Comparison of ENCODE assay signal across 8 cellular contexts in the genomic region with DNA sequence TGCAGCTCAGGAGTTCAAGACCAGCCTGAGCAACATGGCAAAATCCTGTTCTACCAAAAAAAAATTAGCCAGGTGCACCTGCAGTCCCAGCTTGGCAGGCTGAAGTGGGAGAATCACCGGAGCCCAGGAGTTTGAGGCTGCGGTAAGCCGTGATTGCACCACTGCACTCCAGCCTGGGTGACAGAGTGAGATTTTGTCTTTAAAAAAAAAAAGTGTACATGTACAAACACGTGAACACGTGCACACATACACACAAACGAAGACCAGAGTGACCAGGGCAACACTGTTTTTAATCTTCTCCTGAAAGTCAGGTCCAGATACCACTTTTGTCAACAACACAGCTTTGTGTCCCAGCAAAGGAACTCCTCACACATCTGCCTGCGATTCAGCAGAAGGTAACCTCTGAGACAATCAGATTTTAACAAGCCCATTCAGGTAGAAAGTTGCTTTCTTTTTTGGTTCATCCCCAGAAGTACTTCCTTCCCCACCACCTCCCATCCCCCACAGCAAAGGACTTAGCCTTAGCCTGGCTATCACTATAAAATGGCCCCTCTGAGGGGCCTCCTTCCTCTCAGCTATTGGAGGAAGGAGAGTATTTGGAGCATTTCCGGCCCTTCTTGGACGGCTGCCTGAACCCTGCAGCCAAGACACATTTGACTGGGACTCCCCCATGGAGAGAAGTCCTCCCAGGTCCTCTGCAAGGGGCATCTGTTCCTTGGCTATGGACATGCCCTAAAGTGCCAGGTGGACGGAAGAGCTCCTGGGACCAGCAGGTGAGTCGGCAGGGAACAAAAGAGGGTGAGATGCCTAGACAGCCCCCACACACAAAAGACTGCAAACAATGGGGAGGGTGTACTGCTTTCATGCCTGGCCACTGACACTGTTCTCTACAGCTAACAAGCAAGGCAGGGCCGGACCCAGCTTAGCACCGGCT. TPM values are rescaled to one million over a fixed set of nuclear protein-coding genes. Genes with fewer than 3 reads are reported as not detected.
DNase-seq lines count a peak whose midpoint lies in the region; ATAC-seq and TF ChIP-seq lines count a peak whose summit lies in the region.

No MANE protein-coding gene starts in this region.

- H3K4me1 ChIP-seq in DND-41 (ENCODE audit: insufficient read depth, low read length) (peaks cover 37% of the 10 kb centered on the region), Peyer's patch (peaks cover 15 to 96% (median 81%) of the 10 kb centered on the region in 4 donors), stomach (peaks cover 97 to 100% (median 99%) of the 10 kb centered on the region in 4 donors)

- H3K4me3 Mint-ChIP-seq in central memory CD8-positive, alpha-beta T cell: peak overlapping the region; percentile 67

- TF ChIP-seq POLR2A in Peyer's patch (IDR thresholded peaks at IDR 0.05) (no peak), stomach (IDR thresholded peaks at IDR 0.05) (no peak)

- 0 to 8% (median 7%) methylated on average over 12 to 13 of the region's 13 CpGs for WGBS in stomach, 5 donors

- peaks cover 99% of the 10 kb centered on the region for H3K79me2 ChIP-seq in DND-41 (ENCODE audit: insufficient read depth, low read length)

- peaks cover 92% of the 10 kb centered on the region for H3K4me1 Mint-ChIP-seq in central memory CD8-positive, alpha-beta T cell

- H3K4me2 ChIP-seq in DND-41 (ENCODE audit: insufficient read depth, low read length): no peak overlapping the region

- DNase-seq in DND-41: peak; percentile 52
- DNase-seq in Peyer's patch: peak in 2 of 3 donors; percentile 74 to 75
- DNase-seq in central memory CD8-positive, alpha-beta T cell (ENCODE audit: low spot score in 2 of 2): peak in 1 of 2 donors; percentile 17
- peak; percentile 87 for DNase-seq in left kidney (ENCODE audit: low read depth, low spot score)
- DNase-seq in stomach: peak; percentile 63
- DNase-seq in HK-2 (ENCODE audit: unreplicated experiment): no peak

- no peaks in the 10 kb centered on the region for H3K9me3 Mint-ChIP-seq in central memory CD8-positive, alpha-beta T cell

- TF ChIP-seq CTCF in DND-41 (IDR thresholded peaks at IDR 0.05; ENCODE audit: borderline replicate concordance, extremely low read depth, low read length, poor library complexity, severe bottlenecking): no peak
- no peak for TF ChIP-seq CTCF in Peyer's patch (IDR thresholded peaks at IDR 0.05)
- TF ChIP-seq CTCF in stomach (IDR thresholded peaks at IDR 0.05): no peak

- H3K9ac ChIP-seq in DND-41 (ENCODE audit: low read depth, low read length): no peak overlapping the region

- H3K27ac ChIP-seq in DND-41 (ENCODE audit: low read length): no peak overlapping the region
- peak overlapping the region; percentile 17 to 71 (median 38) for H3K27ac ChIP-seq in Peyer's patch
- H3K27ac ChIP-seq in stomach: peak overlapping the region; percentile 41 to 100 (median 98)

- H3K9me3 ChIP-seq in DND-41 (ENCODE audit: insufficient read depth, low read length, severe bottlenecking): no peaks in the 10 kb centered on the region
- H3K9me3 ChIP-seq in Peyer's patch: no peaks in the 10 kb centered on the region
- H3K9me3 ChIP-seq in stomach: no peaks in the 10 kb centered on the region

- intact Hi-C loops in stomach (cut with DNase I; ENCODE audit: low total_unique reads): no loop called here

- peaks cover 10% of the 10 kb centered on the region for H3K36me3 Mint-ChIP-seq in central memory CD8-positive, alpha-beta T cell (ENCODE audit: insufficient read depth)

- peaks cover 89% of the 10 kb centered on the region for H4K20me1 ChIP-seq in DND-41 (ENCODE audit: insufficient read depth, low read length)

- H3K36me3 ChIP-seq in DND-41 (ENCODE audit: insufficient read depth, low read length): no peaks in the 10 kb centered on the region; the same call in 1 of the 2 replicates
- H3K36me3 ChIP-seq in Peyer's patch: peaks cover 0 to 3% (median 0%) of the 10 kb centered on the region in 3 donors
- H3K36me3 ChIP-seq in stomach: no peaks in the 10 kb centered on the region

- H2AFZ ChIP-seq in DND-41 (ENCODE audit: low read depth, low read length): no peak overlapping the region

- no peak for TF ChIP-seq EP300 in stomach (IDR thresholded peaks at IDR 0.05)

- ATAC-seq in DND-41 (ENCODE audit: insufficient read depth, low read depth): peak; percentile 52
- peak; percentile 39 for ATAC-seq in GM19397 (IDR thresholded peaks at IDR 0.05; ENCODE audit: unreplicated experiment)
- ATAC-seq in HG03442 (IDR thresholded peaks at IDR 0.05; ENCODE audit: unreplicated experiment): peak; percentile 45
- peak; percentile 43 for ATAC-seq in central memory CD8-positive, alpha-beta T cell (replicated peaks; ENCODE audit: extremely low read depth, poor library complexity, severe bottlenecking)

- H3K27me3 Mint-ChIP-seq in central memory CD8-positive, alpha-beta T cell: no peaks in the 10 kb centered on the region

- no peak overlapping the region for H3K4me3 ChIP-seq in DND-41 (ENCODE audit: low read depth in 1 of 2, low read length in 2 of 2)
- H3K4me3 ChIP-seq in Peyer's patch: peak overlapping the region in 3 of 4 donors; percentile 3 to 24 (median 13)
- H3K4me3 ChIP-seq in stomach: peak overlapping the region; percentile 9 to 80 (median 20)

- H3K27ac Mint-ChIP-seq in central memory CD8-positive, alpha-beta T cell (ENCODE audit: low read depth): peak overlapping the region; percentile 78

- H3K27me3 ChIP-seq in DND-41 (ENCODE audit: insufficient read depth, low read length, poor library complexity): no peaks in the 10 kb centered on the region
- H3K27me3 ChIP-seq in Peyer's patch: no peaks in the 10 kb centered on the region
- H3K27me3 ChIP-seq in stomach: no peaks in the 10 kb centered on the region

RNA-seq across cellular contexts. Expression of gene CTDSP2, which starts 9.8 kb away (rescaled TPM):
- total RNA-seq in Peyer's patch: 100 to 1,000 TPM in 3 of 4 donors, 10 to 100 TPM in 1; 87.5 to 196 (median 128) TPM
- 100 to 1,000 TPM in 2 of 5 donors, 10 to 100 TPM in 3; 64.6 to 152 (median 82.4) TPM for total RNA-seq in stomach
- polyA plus RNA-seq in stomach: 10 to 100 TPM; 28.4 to 67.4 (median 65.4) TPM

RNA-seq across cellular contexts. Expression of gene AVIL, which starts 18.2 kb away (rescaled TPM):
- total RNA-seq in Peyer's patch: 10 to 100 TPM; 12.4 to 20.8 (median 16.8) TPM
- total RNA-seq in stomach: 1 to 10 TPM in 4 of 5 donors, under 1 TPM in 1; 0.45 to 5.8 (median 4.1) TPM
- 1 to 10 TPM; 1.5 to 5.9 (median 2.3) TPM for polyA plus RNA-seq in stomach

RNA-seq across cellular contexts. Expression of gene TSFM, which starts 54.1 kb away (rescaled TPM):
- total RNA-seq in Peyer's patch (10 to 100 TPM in 3 of 4 donors, 1 to 10 TPM in 1; 9.4 to 21.2 (median 13.7) TPM), stomach (10 to 100 TPM in 2 of 5 donors, 1 to 10 TPM in 3; 2.3 to 13.8 (median 8.0) TPM)
- polyA plus RNA-seq in stomach: 10 to 100 TPM; 32.0 to 39.3 (median 37.0) TPM

Comparison
In these comparisons a context has a peak if more than half of its experiments do, and no peak if none do; other contexts are left out.
1. H3K4me3 ChIP-seq: peak in Peyer's patch (3 of 4) and stomach (4 of 4); none in DND-41 (0 of 2).
2. Peak in every context shown above with its lines, with median percentiles within 50 percentile points of each other: ATAC-seq.